19 cellular contexts compared by ENCODE assay signal in genomic region chr4:157005193-157005592, GRCh38. TPM values are rescaled to one million over a fixed set of nuclear protein-coding genes. Genes with fewer than 3 reads are reported as not detected.
DNase-seq lines count a peak whose midpoint lies in the region; ATAC-seq and TF ChIP-seq lines count a peak whose summit lies in the region.
"Had no signal": no experiment of that assay in that cellular context is flagged by ENCODE, and none has a peak within 500 bp of the region (broad histone marks: within the 10 kb centered on the region; RNA-seq: fewer than 3 reads in every experiment).

No MANE protein-coding gene starts in this region.

- no peak for ATAC-seq in GM23338
- ATAC-seq: foreskin keratinocyte, K562 had no signal

- H3K4me3 Mint-ChIP-seq in GM23338 = no peak overlapping the region
- H3K4me3 Mint-ChIP-seq: activated CD4-positive, alpha-beta T cell treated with anti-CD3 and anti-CD28 coated beads, Interleukin-2, amount 10 ng/mL, durations not matched to agents 24 days and 14 days had no signal

- no peaks in the 10 kb centered on the region for H3K4me1 Mint-ChIP-seq in GM23338
- H3K4me1 Mint-ChIP-seq: activated CD4-positive, alpha-beta T cell treated with anti-CD3 and anti-CD28 coated beads, Interleukin-2, amount 10 ng/mL, durations not matched to agents 24 days and 14 days had no signal

- H3K36me3 ChIP-seq in GM23338 (ENCODE audit: insufficient read depth) (no peaks in the 10 kb centered on the region), right atrium auricular region (no peaks in the 10 kb centered on the region), OCI-LY7 (ENCODE audit: insufficient read depth, low read length) (no peaks in the 10 kb centered on the region)
- H3K36me3 ChIP-seq: SJSA1 had no signal

- H4K20me1 ChIP-seq in GM23338 (replicated peaks; ENCODE audit: insufficient read depth) = no peaks in the 10 kb centered on the region
- H4K20me1 ChIP-seq in OCI-LY7 (ENCODE audit: insufficient read depth, low read length) = no peaks in the 10 kb centered on the region

- POLR2A ChIA-PET in OCI-LY7 (lab: Charles Lee) = no interaction called here

- H3K36me3 Mint-ChIP-seq in GM23338 (ENCODE audit: low read depth) = no peaks in the 10 kb centered on the region

- H3K4me2 ChIP-seq in GM23338 = no peak overlapping the region
- H3K4me2 ChIP-seq in OCI-LY7 (ENCODE audit: low read length) = no peak overlapping the region

- DNase-seq in GM23338 (ENCODE audit: low spot score) (no peak), right atrium auricular region (ENCODE audit: low spot score) (no peak), retinal pigment epithelial cell (ENCODE audit: low read depth) (peak; percentile 65), NCI-H510A (lab: John Stamatoyannopoulos, UW) (no peak), SKM-1 (lab: John Stamatoyannopoulos, UW; ENCODE audit: unreplicated experiment) (no peak), NCI-H1048 (lab: John Stamatoyannopoulos, UW) (no peak), OCI-LY7 (ENCODE audit: low spot score) (no peak)
- DNase-seq: activated CD4-positive, alpha-beta T cell treated with anti-CD3 and anti-CD28 coated beads, Interleukin-2, amount 10 ng/mL, durations not matched to agents 24 days and 14 days; activated naive CD4-positive, alpha-beta T cell treated with anti-CD3 and anti-CD28 coated beads, Interleukin-2, amount 50 U/mL, for 16 hours; activated T-cell treated with anti-CD3 and anti-CD28 coated beads for 4 hours; AML-193; effector CD8-positive, alpha-beta T cell; NCI-H1092 treated with DMSO at 0.1 percent for 48 hours; stimulated activated naive CD4-positive, alpha-beta T cell treated with Interleukin-2 at 50 U/mL for 16 hours had no signal

- H3K27ac Mint-ChIP-seq in GM23338 = no peak overlapping the region
- H3K27ac Mint-ChIP-seq: activated CD4-positive, alpha-beta T cell treated with anti-CD3 and anti-CD28 coated beads, Interleukin-2, amount 10 ng/mL, durations not matched to agents 24 days and 14 days had no signal

- H3K79me2 ChIP-seq in GM23338 (replicated peaks; ENCODE audit: insufficient read depth) = no peaks in the 10 kb centered on the region
- no peaks in the 10 kb centered on the region for H3K79me2 ChIP-seq in OCI-LY7 (ENCODE audit: insufficient read depth, low read depth, low read length)

- H3K9me3 ChIP-seq in right atrium auricular region (no peaks in the 10 kb centered on the region), OCI-LY7 (ENCODE audit: low read length) (no peaks in the 10 kb centered on the region)
- H3K9me3 ChIP-seq: SJSA1 had no signal

- H3K4me1 ChIP-seq in GM23338 (ENCODE audit: insufficient read depth) = no peaks in the 10 kb centered on the region
- H3K4me1 ChIP-seq in right atrium auricular region = peaks cover 0 to 14% of the 10 kb centered on the region in 2 donors
- no peaks in the 10 kb centered on the region for H3K4me1 ChIP-seq in OCI-LY7 (ENCODE audit: insufficient read depth, low read length, poor library complexity, severe bottlenecking)

- H3K4me3 ChIP-seq in GM23338 (no peak overlapping the region), right atrium auricular region (no peak overlapping the region), retinal pigment epithelial cell (ENCODE audit: low read length) (no peak overlapping the region), OCI-LY7 (ENCODE audit: low read depth, low read length, poor library complexity, severe bottlenecking) (no peak overlapping the region)
- H3K4me3 ChIP-seq: K562, SJSA1, skin epidermis had no signal

- no TSS peak for BruUV-seq in OCI-LY7 (replicated peaks; lab: Mats Ljungman, UMichigan)

- H3K9me2 ChIP-seq in GM23338 (ENCODE audit: insufficient read depth) = no peaks in the 10 kb centered on the region
- no peaks in the 10 kb centered on the region for H3K9me2 ChIP-seq in OCI-LY7 (ENCODE audit: insufficient read depth, low read length)

- H3F3A ChIP-seq in GM23338 (replicated peaks; ENCODE audit: low read depth) = no peaks in the 10 kb centered on the region

- intact Hi-C loops in OCI-LY7 (cut with micrococcal nuclease; ENCODE audit: unreplicated experiment) = no loop called here

- H3K27me3 ChIP-seq in GM23338 (ENCODE audit: insufficient read depth) (no peaks in the 10 kb centered on the region), right atrium auricular region (no peaks in the 10 kb centered on the region)
- H3K27me3 ChIP-seq: foreskin keratinocyte, SJSA1 had no signal

- no peaks in the 10 kb centered on the region for H3K9me3 Mint-ChIP-seq in GM23338
- H3K9me3 Mint-ChIP-seq: activated CD4-positive, alpha-beta T cell treated with anti-CD3 and anti-CD28 coated beads, Interleukin-2, amount 10 ng/mL, durations not matched to agents 24 days and 14 days had no signal

- TF ChIP-seq CTCF in GM23338 (conservative IDR thresholded peaks at IDR 0.05; ENCODE audit: low read depth in 2 of 2) = no peak
- no peak for TF ChIP-seq CTCF in VCaP (conservative IDR thresholded peaks at IDR 0.05)
- TF ChIP-seq CTCF in right atrium auricular region (IDR thresholded peaks at IDR 0.05) = no peak
- no peak for TF ChIP-seq CTCF in retinal pigment epithelial cell (conservative IDR thresholded peaks at IDR 0.05; ENCODE audit: low read depth, low read length)
- no peak for TF ChIP-seq CTCF in OCI-LY7 (conservative IDR thresholded peaks at IDR 0.05; ENCODE audit: low read length)

- CTCF ChIA-PET in OCI-LY7 (lab: Charles Lee; ENCODE audit: unreplicated experiment) = no interaction called here

- no peaks in the 10 kb centered on the region for H3K27me3 Mint-ChIP-seq in GM23338 (ENCODE audit: insufficient read depth, low read depth, poor library complexity)
- H3K27me3 Mint-ChIP-seq: activated CD4-positive, alpha-beta T cell treated with anti-CD3 and anti-CD28 coated beads, Interleukin-2, amount 10 ng/mL, durations not matched to agents 24 days and 14 days had no signal

- H3K27ac ChIP-seq in GM23338 (ENCODE audit: low read depth) = no peak overlapping the region
- H3K27ac ChIP-seq in VCaP = 0 out of 2 replicates have a peak overlapping the region, but pooled peaks have one; percentile 2
- H3K27ac ChIP-seq in right atrium auricular region = peak overlapping the region; percentile 49 to 73
- H3K27ac ChIP-seq in OCI-LY7 (ENCODE audit: low read depth, low read length, poor library complexity, severe bottlenecking) = no peak overlapping the region
- H3K27ac ChIP-seq: foreskin keratinocyte had no signal

- H2AFZ ChIP-seq in GM23338 (peak overlapping the region; percentile 49; the same call in 1 of the 2 replicates), OCI-LY7 (ENCODE audit: low read length) (no peak overlapping the region)

TF ChIP-seq in GM23338, 12 proteins besides CTCF, POLR2A, EP300 and RAD21 (continues in another document):
- TF ChIP-seq EZH2 (IDR thresholded peaks at IDR 0.05; ENCODE audit: low read depth, unreplicated experiment) = no peak
- no peak for TF ChIP-seq NANOG (IDR thresholded peaks at IDR 0.05; ENCODE audit: borderline replicate concordance)
- TF ChIP-seq EZH2phosphoT487 (IDR thresholded peaks at IDR 0.05; ENCODE audit: unreplicated experiment) = no peak
- no peak for TF ChIP-seq JUNB (IDR thresholded peaks at IDR 0.05; ENCODE audit: unreplicated experiment)
- TF ChIP-seq STAT1 (IDR thresholded peaks at IDR 0.05; ENCODE audit: unreplicated experiment) = no peak
- no peak for TF ChIP-seq CREB1 (CRISPR knock-in tag; IDR thresholded peaks at IDR 0.05; ENCODE audit: low read depth)
- TF ChIP-seq ZNF331 (CRISPR knock-in tag; IDR thresholded peaks at IDR 0.05; ENCODE audit: low read depth) = no peak
- TF ChIP-seq REST (IDR thresholded peaks at IDR 0.05; ENCODE audit: unreplicated experiment) = no peak
- TF ChIP-seq ZNF114 (CRISPR knock-in tag; IDR thresholded peaks at IDR 0.05) = no peak

RNA-seq across cellular contexts. Expression of gene PDGFC, which starts 33.6 kb away (rescaled TPM):
- total RNA-seq in GM23338 (2014; rRNA removed; shearing (Covaris generic)) = 3.4 and 3.6 TPM in 2 replicates
- polyA plus RNA-seq in GM23338 (2016; fragmentation: Nextera tagmentation; extraction: Ambion mirVana) = 1.3 and 1.8 TPM in 2 replicates
- 10 to 100 TPM; 17.0 to 17.1 TPM for total RNA-seq in right atrium auricular region
- total RNA-seq in OCI-LY7 (2014; rRNA removed; shearing (Covaris generic)) = not detected in 2 replicates
- total RNA-seq in OCI-LY7 (2022) = not detected in 2 replicates
- total RNA-seq: activated CD4-positive, alpha-beta T cell treated with anti-CD3 and anti-CD28 coated beads, Interleukin-2, amount 10 ng/mL, durations not matched to agents 24 days and 14 days; K562 had no signal
- polyA plus RNA-seq: K562 had no signal

Comparison
In these comparisons a context has a peak if more than half of its experiments do, and no peak if none do; other contexts are left out.
1. H3K27ac ChIP-seq: peak in VCaP (single experiment) and right atrium auricular region (2 of 2); none in GM23338 (single experiment) and OCI-LY7 (single experiment).